1 cellular context compared by ENCODE assay signal in genomic region chr1:149917590-149918144, GRCh38.
TF ChIP-seq lines count a peak whose summit lies in the region.

Gene SV2A (minus strand): TSS chr1:149917844. CDS start chr1:149913840, 4,004 bp downstream.

TF ChIP-seq in HEK293, 187 proteins besides CTCF, POLR2A, EP300 and RAD21 (continued from another document and continues in another):
- TF ChIP-seq, protein P1, sequence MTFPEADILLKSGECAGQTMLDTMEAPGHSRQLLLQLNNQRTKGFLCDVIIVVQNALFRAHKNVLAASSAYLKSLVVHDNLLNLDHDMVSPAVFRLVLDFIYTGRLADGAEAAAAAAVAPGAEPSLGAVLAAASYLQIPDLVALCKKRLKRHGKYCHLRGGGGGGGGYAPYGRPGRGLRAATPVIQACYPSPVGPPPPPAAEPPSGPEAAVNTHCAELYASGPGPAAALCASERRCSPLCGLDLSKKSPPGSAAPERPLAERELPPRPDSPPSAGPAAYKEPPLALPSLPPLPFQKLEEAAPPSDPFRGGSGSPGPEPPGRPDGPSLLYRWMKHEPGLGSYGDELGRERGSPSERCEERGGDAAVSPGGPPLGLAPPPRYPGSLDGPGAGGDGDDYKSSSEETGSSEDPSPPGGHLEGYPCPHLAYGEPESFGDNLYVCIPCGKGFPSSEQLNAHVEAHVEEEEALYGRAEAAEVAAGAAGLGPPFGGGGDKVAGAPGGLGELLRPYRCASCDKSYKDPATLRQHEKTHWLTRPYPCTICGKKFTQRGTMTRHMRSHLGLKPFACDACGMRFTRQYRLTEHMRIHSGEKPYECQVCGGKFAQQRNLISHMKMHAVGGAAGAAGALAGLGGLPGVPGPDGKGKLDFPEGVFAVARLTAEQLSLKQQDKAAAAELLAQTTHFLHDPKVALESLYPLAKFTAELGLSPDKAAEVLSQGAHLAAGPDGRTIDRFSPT (tag by site-specific recombination; IDR thresholded peaks at IDR 0.05) = peak; percentile 36; the same call in 1 of the 2 replicates
- no peak for TF ChIP-seq ZNF514 (tag by site-specific recombination; IDR thresholded peaks at IDR 0.05)
- no peak for TF ChIP-seq ZNF362 (tag by site-specific recombination; IDR thresholded peaks at IDR 0.05)
- TF ChIP-seq GLIS1 (tag by site-specific recombination; IDR thresholded peaks at IDR 0.05) = no peak
- TF ChIP-seq ZBTB17 (tag by site-specific recombination; IDR thresholded peaks at IDR 0.05) = peak; percentile 42
- TF ChIP-seq ZNF114 (tag by site-specific recombination; IDR thresholded peaks at IDR 0.05) = no peak
- TF ChIP-seq ZNF324 (tag by site-specific recombination; IDR thresholded peaks at IDR 0.05) = no peak
- TF ChIP-seq ZEB2 (tag by site-specific recombination; IDR thresholded peaks at IDR 0.05) = no peak
- TF ChIP-seq, protein P2, sequence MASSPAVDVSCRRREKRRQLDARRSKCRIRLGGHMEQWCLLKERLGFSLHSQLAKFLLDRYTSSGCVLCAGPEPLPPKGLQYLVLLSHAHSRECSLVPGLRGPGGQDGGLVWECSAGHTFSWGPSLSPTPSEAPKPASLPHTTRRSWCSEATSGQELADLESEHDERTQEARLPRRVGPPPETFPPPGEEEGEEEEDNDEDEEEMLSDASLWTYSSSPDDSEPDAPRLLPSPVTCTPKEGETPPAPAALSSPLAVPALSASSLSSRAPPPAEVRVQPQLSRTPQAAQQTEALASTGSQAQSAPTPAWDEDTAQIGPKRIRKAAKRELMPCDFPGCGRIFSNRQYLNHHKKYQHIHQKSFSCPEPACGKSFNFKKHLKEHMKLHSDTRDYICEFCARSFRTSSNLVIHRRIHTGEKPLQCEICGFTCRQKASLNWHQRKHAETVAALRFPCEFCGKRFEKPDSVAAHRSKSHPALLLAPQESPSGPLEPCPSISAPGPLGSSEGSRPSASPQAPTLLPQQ (tag by site-specific recombination; IDR thresholded peaks at IDR 0.05) = no peak
- TF ChIP-seq, protein P3, sequence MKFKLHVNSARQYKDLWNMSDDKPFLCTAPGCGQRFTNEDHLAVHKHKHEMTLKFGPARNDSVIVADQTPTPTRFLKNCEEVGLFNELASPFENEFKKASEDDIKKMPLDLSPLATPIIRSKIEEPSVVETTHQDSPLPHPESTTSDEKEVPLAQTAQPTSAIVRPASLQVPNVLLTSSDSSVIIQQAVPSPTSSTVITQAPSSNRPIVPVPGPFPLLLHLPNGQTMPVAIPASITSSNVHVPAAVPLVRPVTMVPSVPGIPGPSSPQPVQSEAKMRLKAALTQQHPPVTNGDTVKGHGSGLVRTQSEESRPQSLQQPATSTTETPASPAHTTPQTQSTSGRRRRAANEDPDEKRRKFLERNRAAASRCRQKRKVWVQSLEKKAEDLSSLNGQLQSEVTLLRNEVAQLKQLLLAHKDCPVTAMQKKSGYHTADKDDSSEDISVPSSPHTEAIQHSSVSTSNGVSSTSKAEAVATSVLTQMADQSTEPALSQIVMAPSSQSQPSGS (tag by site-specific recombination; IDR thresholded peaks at IDR 0.05; ENCODE audit: low read depth) = no peak
- no peak for TF ChIP-seq ZNF544 (tag by site-specific recombination; IDR thresholded peaks at IDR 0.05)
- TF ChIP-seq, protein P4, sequence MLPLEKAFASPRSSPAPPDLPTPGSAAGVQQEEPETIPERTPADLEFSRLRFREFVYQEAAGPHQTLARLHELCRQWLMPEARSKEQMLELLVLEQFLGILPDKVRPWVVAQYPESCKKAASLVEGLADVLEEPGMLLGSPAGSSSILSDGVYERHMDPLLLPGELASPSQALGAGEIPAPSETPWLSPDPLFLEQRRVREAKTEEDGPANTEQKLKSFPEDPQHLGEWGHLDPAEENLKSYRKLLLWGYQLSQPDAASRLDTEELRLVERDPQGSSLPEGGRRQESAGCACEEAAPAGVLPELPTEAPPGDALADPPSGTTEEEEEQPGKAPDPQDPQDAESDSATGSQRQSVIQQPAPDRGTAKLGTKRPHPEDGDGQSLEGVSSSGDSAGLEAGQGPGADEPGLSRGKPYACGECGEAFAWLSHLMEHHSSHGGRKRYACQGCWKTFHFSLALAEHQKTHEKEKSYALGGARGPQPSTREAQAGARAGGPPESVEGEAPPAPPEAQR (tag by site-specific recombination; IDR thresholded peaks at IDR 0.05) = no peak
- TF ChIP-seq, protein P5, sequence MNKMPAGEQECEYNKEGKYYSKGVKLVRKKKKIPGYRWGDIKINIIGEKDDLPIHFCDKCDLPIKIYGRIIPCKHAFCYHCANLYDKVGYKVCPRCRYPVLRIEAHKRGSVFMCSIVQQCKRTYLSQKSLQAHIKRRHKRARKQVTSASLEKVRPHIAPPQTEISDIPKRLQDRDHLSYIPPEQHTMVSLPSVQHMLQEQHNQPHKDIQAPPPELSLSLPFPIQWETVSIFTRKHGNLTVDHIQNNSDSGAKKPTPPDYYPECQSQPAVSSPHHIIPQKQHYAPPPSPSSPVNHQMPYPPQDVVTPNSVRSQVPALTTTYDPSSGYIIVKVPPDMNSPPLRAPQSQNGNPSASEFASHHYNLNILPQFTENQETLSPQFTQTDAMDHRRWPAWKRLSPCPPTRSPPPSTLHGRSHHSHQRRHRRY (tag by site-specific recombination; IDR thresholded peaks at IDR 0.05) = no peak
- TF ChIP-seq ZNF677 (tag by site-specific recombination; IDR thresholded peaks at IDR 0.05) = no peak
- TF ChIP-seq YY2 (tag by site-specific recombination; IDR thresholded peaks at IDR 0.05) = no peak
- no peak for TF ChIP-seq YY1 (tag by site-specific recombination; IDR thresholded peaks at IDR 0.05)
- TF ChIP-seq ZNF704 (tag by site-specific recombination; IDR thresholded peaks at IDR 0.05) = no peak
- TF ChIP-seq ZNF777 (tag by site-specific recombination; IDR thresholded peaks at IDR 0.05; ENCODE audit: borderline replicate concordance) = no peak
- TF ChIP-seq, protein P6, sequence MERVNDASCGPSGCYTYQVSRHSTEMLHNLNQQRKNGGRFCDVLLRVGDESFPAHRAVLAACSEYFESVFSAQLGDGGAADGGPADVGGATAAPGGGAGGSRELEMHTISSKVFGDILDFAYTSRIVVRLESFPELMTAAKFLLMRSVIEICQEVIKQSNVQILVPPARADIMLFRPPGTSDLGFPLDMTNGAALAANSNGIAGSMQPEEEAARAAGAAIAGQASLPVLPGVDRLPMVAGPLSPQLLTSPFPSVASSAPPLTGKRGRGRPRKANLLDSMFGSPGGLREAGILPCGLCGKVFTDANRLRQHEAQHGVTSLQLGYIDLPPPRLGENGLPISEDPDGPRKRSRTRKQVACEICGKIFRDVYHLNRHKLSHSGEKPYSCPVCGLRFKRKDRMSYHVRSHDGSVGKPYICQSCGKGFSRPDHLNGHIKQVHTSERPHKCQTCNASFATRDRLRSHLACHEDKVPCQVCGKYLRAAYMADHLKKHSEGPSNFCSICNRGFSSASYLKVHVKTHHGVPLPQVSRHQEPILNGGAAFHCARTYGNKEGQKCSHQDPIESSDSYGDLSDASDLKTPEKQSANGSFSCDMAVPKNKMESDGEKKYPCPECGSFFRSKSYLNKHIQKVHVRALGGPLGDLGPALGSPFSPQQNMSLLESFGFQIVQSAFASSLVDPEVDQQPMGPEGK (tag by site-specific recombination; IDR thresholded peaks at IDR 0.05) = peak; percentile 79
- TF ChIP-seq KLF16 (tag by site-specific recombination; IDR thresholded peaks at IDR 0.05) = no peak
- TF ChIP-seq ZNF626 (tag by site-specific recombination; IDR thresholded peaks at IDR 0.05) = no peak
- TF ChIP-seq, protein P7, sequence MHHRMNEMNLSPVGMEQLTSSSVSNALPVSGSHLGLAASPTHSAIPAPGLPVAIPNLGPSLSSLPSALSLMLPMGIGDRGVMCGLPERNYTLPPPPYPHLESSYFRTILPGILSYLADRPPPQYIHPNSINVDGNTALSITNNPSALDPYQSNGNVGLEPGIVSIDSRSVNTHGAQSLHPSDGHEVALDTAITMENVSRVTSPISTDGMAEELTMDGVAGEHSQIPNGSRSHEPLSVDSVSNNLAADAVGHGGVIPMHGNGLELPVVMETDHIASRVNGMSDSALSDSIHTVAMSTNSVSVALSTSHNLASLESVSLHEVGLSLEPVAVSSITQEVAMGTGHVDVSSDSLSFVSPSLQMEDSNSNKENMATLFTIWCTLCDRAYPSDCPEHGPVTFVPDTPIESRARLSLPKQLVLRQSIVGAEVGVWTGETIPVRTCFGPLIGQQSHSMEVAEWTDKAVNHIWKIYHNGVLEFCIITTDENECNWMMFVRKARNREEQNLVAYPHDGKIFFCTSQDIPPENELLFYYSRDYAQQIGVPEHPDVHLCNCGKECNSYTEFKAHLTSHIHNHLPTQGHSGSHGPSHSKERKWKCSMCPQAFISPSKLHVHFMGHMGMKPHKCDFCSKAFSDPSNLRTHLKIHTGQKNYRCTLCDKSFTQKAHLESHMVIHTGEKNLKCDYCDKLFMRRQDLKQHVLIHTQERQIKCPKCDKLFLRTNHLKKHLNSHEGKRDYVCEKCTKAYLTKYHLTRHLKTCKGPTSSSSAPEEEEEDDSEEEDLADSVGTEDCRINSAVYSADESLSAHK (tag by site-specific recombination; IDR thresholded peaks at IDR 0.05) = no peak
- TF ChIP-seq ZNF311 (tag by site-specific recombination; IDR thresholded peaks at IDR 0.05; ENCODE audit: borderline replicate concordance) = no peak
- peak; percentile 85 for TF ChIP-seq GLIS2 (tag by site-specific recombination; IDR thresholded peaks at IDR 0.05)
- TF ChIP-seq ZNF423 (tag by site-specific recombination; IDR thresholded peaks at IDR 0.05) = no peak
- no peak for TF ChIP-seq ZNF211 (tag by site-specific recombination; IDR thresholded peaks at IDR 0.05; ENCODE audit: low read depth)
- TF ChIP-seq ZNF654 (tag by site-specific recombination; IDR thresholded peaks at IDR 0.05; ENCODE audit: low read depth) = no peak
- no peak for TF ChIP-seq ZNF155 (tag by site-specific recombination; IDR thresholded peaks at IDR 0.05)
- TF ChIP-seq, protein P8, sequence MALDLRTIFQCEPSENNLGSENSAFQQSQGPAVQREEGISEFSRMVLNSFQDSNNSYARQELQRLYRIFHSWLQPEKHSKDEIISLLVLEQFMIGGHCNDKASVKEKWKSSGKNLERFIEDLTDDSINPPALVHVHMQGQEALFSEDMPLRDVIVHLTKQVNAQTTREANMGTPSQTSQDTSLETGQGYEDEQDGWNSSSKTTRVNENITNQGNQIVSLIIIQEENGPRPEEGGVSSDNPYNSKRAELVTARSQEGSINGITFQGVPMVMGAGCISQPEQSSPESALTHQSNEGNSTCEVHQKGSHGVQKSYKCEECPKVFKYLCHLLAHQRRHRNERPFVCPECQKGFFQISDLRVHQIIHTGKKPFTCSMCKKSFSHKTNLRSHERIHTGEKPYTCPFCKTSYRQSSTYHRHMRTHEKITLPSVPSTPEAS (tag by site-specific recombination; IDR thresholded peaks at IDR 0.05) = no peak
- TF ChIP-seq ZNF585B (tag by site-specific recombination; IDR thresholded peaks at IDR 0.05) = no peak
- TF ChIP-seq KLF9 (tag by site-specific recombination; IDR thresholded peaks at IDR 0.05; ENCODE audit: low read depth) = peak; percentile 66
- no peak for TF ChIP-seq ZNF830 (tag by site-specific recombination; IDR thresholded peaks at IDR 0.05; ENCODE audit: low read depth)
- no peak for TF ChIP-seq ZNF473 (tag by site-specific recombination; IDR thresholded peaks at IDR 0.05)
- peak; percentile 66 for TF ChIP-seq ZNF501 (tag by site-specific recombination; IDR thresholded peaks at IDR 0.05)
- TF ChIP-seq ZNF140 (tag by site-specific recombination; IDR thresholded peaks at IDR 0.05) = no peak
- no peak for TF ChIP-seq ZNF174 (tag by site-specific recombination; IDR thresholded peaks at IDR 0.05)
- no peak for TF ChIP-seq ZNF391 (tag by site-specific recombination; IDR thresholded peaks at IDR 0.05; ENCODE audit: borderline replicate concordance, low read depth)
- no peak for TF ChIP-seq ZNF239 (tag by site-specific recombination; IDR thresholded peaks at IDR 0.05)
- TF ChIP-seq ZFP37 (tag by site-specific recombination; IDR thresholded peaks at IDR 0.05) = no peak
- no peak for TF ChIP-seq ZNF23 (tag by site-specific recombination; IDR thresholded peaks at IDR 0.05; ENCODE audit: borderline replicate concordance)
- TF ChIP-seq, protein P9, sequence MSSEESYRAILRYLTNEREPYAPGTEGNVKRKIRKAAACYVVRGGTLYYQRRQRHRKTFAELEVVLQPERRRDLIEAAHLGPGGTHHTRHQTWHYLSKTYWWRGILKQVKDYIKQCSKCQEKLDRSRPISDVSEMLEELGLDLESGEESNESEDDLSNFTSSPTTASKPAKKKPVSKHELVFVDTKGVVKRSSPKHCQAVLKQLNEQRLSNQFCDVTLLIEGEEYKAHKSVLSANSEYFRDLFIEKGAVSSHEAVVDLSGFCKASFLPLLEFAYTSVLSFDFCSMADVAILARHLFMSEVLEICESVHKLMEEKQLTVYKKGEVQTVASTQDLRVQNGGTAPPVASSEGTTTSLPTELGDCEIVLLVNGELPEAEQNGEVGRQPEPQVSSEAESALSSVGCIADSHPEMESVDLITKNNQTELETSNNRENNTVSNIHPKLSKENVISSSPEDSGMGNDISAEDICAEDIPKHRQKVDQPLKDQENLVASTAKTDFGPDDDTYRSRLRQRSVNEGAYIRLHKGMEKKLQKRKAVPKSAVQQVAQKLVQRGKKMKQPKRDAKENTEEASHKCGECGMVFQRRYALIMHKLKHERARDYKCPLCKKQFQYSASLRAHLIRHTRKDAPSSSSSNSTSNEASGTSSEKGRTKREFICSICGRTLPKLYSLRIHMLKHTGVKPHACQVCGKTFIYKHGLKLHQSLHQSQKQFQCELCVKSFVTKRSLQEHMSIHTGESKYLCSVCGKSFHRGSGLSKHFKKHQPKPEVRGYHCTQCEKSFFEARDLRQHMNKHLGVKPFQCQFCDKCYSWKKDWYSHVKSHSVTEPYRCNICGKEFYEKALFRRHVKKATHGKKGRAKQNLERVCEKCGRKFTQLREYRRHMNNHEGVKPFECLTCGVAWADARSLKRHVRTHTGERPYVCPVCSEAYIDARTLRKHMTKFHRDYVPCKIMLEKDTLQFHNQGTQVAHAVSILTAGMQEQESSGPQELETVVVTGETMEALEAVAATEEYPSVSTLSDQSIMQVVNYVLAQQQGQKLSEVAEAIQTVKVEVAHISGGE (tag by site-specific recombination; conservative IDR thresholded peaks at IDR 0.05; ENCODE audit: low read depth) = peak; percentile 15; the same call in 1 of the 2 replicates
- TF ChIP-seq ZNF302 (tag by site-specific recombination; IDR thresholded peaks at IDR 0.05; ENCODE audit: low read depth) = no peak
- no peak for TF ChIP-seq ZNF560 (tag by site-specific recombination; IDR thresholded peaks at IDR 0.05; ENCODE audit: borderline replicate concordance)
